ENCODE assay signal across 13 cellular contexts in genomic region chr7:105649727-105650381, GRCh38.
DNase-seq lines count a peak whose midpoint lies in the region; ATAC-seq and TF ChIP-seq lines count a peak whose summit lies in the region.
"Had no signal": no experiment of that assay in that cellular context is flagged by ENCODE, and none has a peak within 500 bp of the region (broad histone marks: within the 10 kb centered on the region; RNA-seq: fewer than 3 reads in every experiment).

No MANE protein-coding gene starts in this region.

- no peak overlapping the region for H3K23ac ChIP-seq in neuronal stem cell (ENCODE audit: low read depth, low read length, poor library complexity)

- H2AFZ ChIP-seq in neuronal stem cell (ENCODE audit: low read length), result no peak overlapping the region

- no peak overlapping the region for H3K9ac ChIP-seq in neuronal stem cell (ENCODE audit: low read depth, low read length, poor library complexity)

- H2AK5ac ChIP-seq in neuronal stem cell (ENCODE audit: low read depth, low read length), result no peak overlapping the region

- no peak overlapping the region for H4K8ac ChIP-seq in neuronal stem cell (ENCODE audit: low read depth, low read length)

- peaks cover 0 to 45% (median 20%) of the 10 kb centered on the region in 4 donors for H3K4me1 ChIP-seq in right lobe of liver
- H3K4me1 ChIP-seq in neuronal stem cell (ENCODE audit: control insufficient read depth in 2 of 2, insufficient read depth in 1 of 2, low read depth in 1 of 2, low read length in 2 of 2), result peaks cover 21 to 23% of the 10 kb centered on the region in 2 donors

- H3K4me3 Mint-ChIP-seq in brain (peak overlapping the region in 2 of 5 experiments; percentile 15 to 22), memory B cell (no peak overlapping the region)
- H3K4me3 Mint-ChIP-seq: T-helper 1 cell treated with Interleukin-12 subunit alpha and Interleukin-12 subunit beta and Interleukin-4 antibody, amounts not matched to agents 30 μg/mL and 1 μg/mL, for 36 hours had no signal

- intact Hi-C loops in right lobe of liver (cut with DNase I), result loop anchor here in 1 of 2 donors (10.0 kb wide), 1 partner anchor 395 kb away; no protein-coding TSS in a partner anchor

- no peak overlapping the region for H3K14ac ChIP-seq in neuronal stem cell (ENCODE audit: low read length)

- H3K36me3 Mint-ChIP-seq in brain (no peaks in the 10 kb centered on the region), memory B cell (peaks cover 23% of the 10 kb centered on the region)

- H3K27me3 Mint-ChIP-seq in brain, result no peaks in the 10 kb centered on the region
- H3K27me3 Mint-ChIP-seq in memory B cell, result no peaks in the 10 kb centered on the region

- no peak overlapping the region for H2BK5ac ChIP-seq in neuronal stem cell (ENCODE audit: low read length)

- no peak overlapping the region for H3K4ac ChIP-seq in neuronal stem cell (ENCODE audit: low read length)

- no peak for TF ChIP-seq POLR2A in right lobe of liver (IDR thresholded peaks at IDR 0.05)

- H3K27ac ChIP-seq in right lobe of liver, result no peak overlapping the region
- no peak overlapping the region for H3K27ac ChIP-seq in neuronal stem cell (replicated peaks; ENCODE audit: low read length)
- H3K27ac ChIP-seq: heart left ventricle had no signal

- H3K4me2 ChIP-seq in neuronal stem cell (ENCODE audit: insufficient read depth, low read length, poor library complexity, severe bottlenecking), result no peak overlapping the region

- ATAC-seq in memory B cell (ENCODE audit: low read depth), result no peak
- no peak for ATAC-seq in right lobe of liver
- no peak for ATAC-seq in GM21528 (IDR thresholded peaks at IDR 0.05; ENCODE audit: low FRiP score, unreplicated experiment)
- ATAC-seq: heart left ventricle, left ventricle myocardium superior had no signal

- no peaks in the 10 kb centered on the region for H3K9me3 ChIP-seq in right lobe of liver
- no peaks in the 10 kb centered on the region for H3K9me3 ChIP-seq in neuronal stem cell (replicated peaks in 1 of 2; ENCODE audit: control insufficient read depth in 2 of 2, insufficient read depth in 1 of 2, low read depth in 1 of 2, low read length in 2 of 2)
- H3K9me3 ChIP-seq: heart left ventricle had no signal

- H2BK12ac ChIP-seq in neuronal stem cell (ENCODE audit: low read length), result no peak overlapping the region

- H3K4me1 Mint-ChIP-seq in brain (peaks cover 64% of the 10 kb centered on the region), memory B cell (peaks cover 8% of the 10 kb centered on the region)

- H3K4me3 ChIP-seq in right lobe of liver (no peak overlapping the region), neuronal stem cell (ENCODE audit: low read length in 2 of 2) (no peak overlapping the region)
- H3K4me3 ChIP-seq: heart left ventricle had no signal

- H3K27ac Mint-ChIP-seq in brain, result peak overlapping the region in 4 of 5 experiments; percentile 70 to 96 (median 77)
- H3K27ac Mint-ChIP-seq in memory B cell, result peak overlapping the region; percentile 32
- H3K27ac Mint-ChIP-seq: T-helper 1 cell treated with Interleukin-12 subunit alpha and Interleukin-12 subunit beta and Interleukin-4 antibody, amounts not matched to agents 30 μg/mL and 1 μg/mL, for 36 hours had no signal

- WGBS in right lobe of liver (ENCODE audit: insufficient coverage, low coverage, low lambda C conversion rate, missing lambda C conversion rate), result 47% methylated on average over 4 of the region's 4 CpGs
- WGBS in neuronal stem cell (ENCODE audit: extremely low coverage in 2 of 2, insufficient read length in 2 of 2, insufficient replicate concordance in 1 of 2), 2 donors, result no CpG with 5 or more reads among the region's 4 CpGs

- H3K9me3 Mint-ChIP-seq in brain (no peaks in the 10 kb centered on the region), memory B cell (no peaks in the 10 kb centered on the region)
- H3K9me3 Mint-ChIP-seq: T-helper 1 cell treated with Interleukin-12 subunit alpha and Interleukin-12 subunit beta and Interleukin-4 antibody, amounts not matched to agents 30 μg/mL and 1 μg/mL, for 36 hours had no signal

- no peaks in the 10 kb centered on the region for H3K36me3 ChIP-seq in right lobe of liver
- no peaks in the 10 kb centered on the region for H3K36me3 ChIP-seq in neuronal stem cell (replicated peaks in 1 of 2; ENCODE audit: control insufficient read depth in 2 of 2, insufficient read depth in 2 of 2, low read length in 2 of 2)

- DNase-seq in AG09319 (ENCODE audit: extremely low read depth, low read depth) (peak; percentile 19), LHCN-M2 (ENCODE audit: low read depth) (peak; percentile 87), memory B cell (ENCODE audit: low spot score in 2 of 2) (no peak), right lobe of liver (no peak), neuronal stem cell (ENCODE audit: low spot score) (no peak)
- DNase-seq in activated CD8-positive, alpha-beta memory T cell treated with anti-CD3 and anti-CD28 coated beads, Interleukin-2, amount 50 U/mL, for 4 hours, result no peak
- DNase-seq: activated naive CD4-positive, alpha-beta T cell; heart left ventricle; Kasumi-1; left ventricle myocardium superior had no signal

- H3K79me1 ChIP-seq in neuronal stem cell (ENCODE audit: low read depth, low read length), result no peaks in the 10 kb centered on the region

- no peak overlapping the region for H3K18ac ChIP-seq in neuronal stem cell (ENCODE audit: low read length)

- no peak for TF ChIP-seq CTCF in AG09319 (IDR thresholded peaks at IDR 0.05; ENCODE audit: low read depth, low read length)
- TF ChIP-seq CTCF in brain (conservative IDR thresholded peaks at IDR 0.05), result no peak
- TF ChIP-seq CTCF in right lobe of liver (IDR thresholded peaks at IDR 0.05), result no peak

- no peak overlapping the region for H2BK120ac ChIP-seq in neuronal stem cell (ENCODE audit: low read depth, low read length)

- no peak overlapping the region for H2BK15ac ChIP-seq in neuronal stem cell (ENCODE audit: low read length)

- no peaks in the 10 kb centered on the region for H3K27me3 ChIP-seq in right lobe of liver
- H3K27me3 ChIP-seq in neuronal stem cell (ENCODE audit: control insufficient read depth in 3 of 3, insufficient read depth in 3 of 3, low read depth in 1 of 3, low read length in 3 of 3), result no peaks in the 10 kb centered on the region
- H3K27me3 ChIP-seq: heart left ventricle had no signal

- H4K91ac ChIP-seq in neuronal stem cell (ENCODE audit: low read depth, low read length, poor library complexity), result no peak overlapping the region

Comparison
In these comparisons a context has a peak if more than half of its experiments do, and no peak if none do; other contexts are left out.
1. DNase-seq: peak in AG09319 (single experiment) and LHCN-M2 (single experiment); none in memory B cell (0 of 2), right lobe of liver (0 of 3), activated CD8-positive, alpha-beta memory T cell treated with anti-CD3 and anti-CD28 coated beads, Interleukin-2, amount 50 U/mL, for 4 hours (single experiment) and neuronal stem cell (single experiment).